21 cellular contexts compared by ENCODE assay signal in the genomic region with DNA sequence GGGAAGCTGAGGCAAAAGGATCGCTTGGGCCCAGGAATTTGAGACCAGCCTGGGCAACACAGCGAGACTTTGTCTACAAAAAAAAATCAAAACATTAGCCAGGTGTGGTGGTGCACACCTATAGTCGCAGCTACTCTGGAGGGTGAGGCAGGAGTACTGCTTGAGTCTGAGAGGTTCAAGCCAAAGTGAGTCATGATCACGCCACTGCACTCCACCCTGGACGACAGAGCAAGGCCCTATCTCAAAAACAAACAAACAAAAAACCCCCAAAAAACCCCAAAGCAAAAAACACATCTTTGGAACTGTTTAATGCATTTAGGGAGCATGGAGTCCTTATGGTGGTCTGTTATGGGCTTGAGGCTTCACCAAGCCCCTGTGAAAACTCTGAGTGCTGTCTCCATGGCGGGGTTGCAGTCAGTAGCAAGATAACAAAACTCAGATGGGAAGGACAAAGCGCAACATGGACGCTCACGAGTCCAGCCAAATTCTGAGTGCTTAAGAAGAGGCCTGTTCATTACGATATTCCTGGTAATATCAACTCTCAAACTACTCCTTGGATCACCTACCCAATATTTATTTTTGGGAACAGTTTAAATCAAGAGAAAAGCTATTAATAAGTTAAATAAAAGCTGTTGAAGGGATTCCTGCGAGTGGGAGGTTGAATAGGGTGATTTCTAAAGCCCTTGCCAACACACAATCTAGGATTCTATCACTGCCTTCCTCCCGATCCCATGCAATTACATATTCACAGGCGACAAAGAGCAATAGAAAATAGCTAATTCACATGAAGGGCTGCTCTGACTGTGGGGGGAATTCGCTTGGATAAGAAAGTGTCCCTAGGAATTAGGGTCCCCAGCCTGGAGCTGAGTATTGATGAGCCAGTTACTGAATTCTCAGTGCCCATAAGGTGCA.
A peak's percentile ranks its signal among the peaks of the same experiment; 100 is the strongest.
DNase-seq lines count a peak whose midpoint lies in the region; ATAC-seq, FAIRE-seq and TF ChIP-seq lines count a peak whose summit lies in the region.
"Had no signal": no experiment of that assay in that cellular context is flagged by ENCODE, and none has a peak within 500 bp of the region (broad histone marks: within the 10 kb centered on the region; RNA-seq: fewer than 3 reads in every experiment).

No MANE protein-coding gene starts in this region.

- TF ChIP-seq POLR2A in heart left ventricle (IDR thresholded peaks at IDR 0.05) (no peak), upper lobe of left lung (IDR thresholded peaks at IDR 0.05) (no peak), GM12892 (IDR thresholded peaks at IDR 0.05; ENCODE audit: low read depth, low read length) (no peak)

- H3K9me3 ChIP-seq in heart left ventricle (no peaks in the 10 kb centered on the region), upper lobe of left lung (no peaks in the 10 kb centered on the region), neural progenitor cell (ENCODE audit: low read depth) (no peaks in the 10 kb centered on the region)
- H3K9me3 ChIP-seq: A549, spleen, upper lobe of right lung had no signal

- H3K9me3 Mint-ChIP-seq in nephron: no peaks in the 10 kb centered on the region
- no peaks in the 10 kb centered on the region for H3K9me3 Mint-ChIP-seq in neural progenitor cell
- H3K9me3 Mint-ChIP-seq: activated CD4-positive, alpha-beta memory T cell treated with anti-CD3 and anti-CD28 coated beads, Interleukin-2, amount 10 ng/mL, durations not matched to agents 7 days and 5 days had no signal

- peaks cover 30% of the 10 kb centered on the region for H3K36me3 Mint-ChIP-seq in nephron (ENCODE audit: low read depth)
- H3K36me3 Mint-ChIP-seq in neural progenitor cell: peaks cover 2% of the 10 kb centered on the region

- intact Hi-C loops in heart left ventricle (cut with DNase I): loop anchor here in 4 of 10 donors (5.0 to 10.0 kb wide), 4 partner anchors 43 to 78 kb away; no protein-coding TSS in a partner anchor
- intact Hi-C loops in Right ventricle myocardium inferior (cut with DNase I): no loop called here

- no peak for TF ChIP-seq EP300 in upper lobe of left lung (IDR thresholded peaks at IDR 0.05)

- H2AFZ ChIP-seq in neural progenitor cell (replicated peaks): no peak overlapping the region
- H2AFZ ChIP-seq: GM23248, parathyroid adenoma had no signal

- peaks cover 0 to 7% (median 0%) of the 10 kb centered on the region in 9 donors for H3K36me3 ChIP-seq in heart left ventricle
- H3K36me3 ChIP-seq in upper lobe of left lung: no peaks in the 10 kb centered on the region
- no peaks in the 10 kb centered on the region for H3K36me3 ChIP-seq in neural progenitor cell
- H3K36me3 ChIP-seq: upper lobe of right lung had no signal

- no peaks in the 10 kb centered on the region for H3K79me2 ChIP-seq in neural progenitor cell (ENCODE audit: low read depth)

- peaks cover 53% of the 10 kb centered on the region for H4K20me1 ChIP-seq in neural progenitor cell (ENCODE audit: low read depth)

- H3K4me1 Mint-ChIP-seq in nephron (peaks cover 77% of the 10 kb centered on the region), neural progenitor cell (peaks cover 55% of the 10 kb centered on the region)

- TF ChIP-seq CTCF in heart left ventricle (IDR thresholded peaks at IDR 0.05) (no peak), foreskin keratinocyte (conservative IDR thresholded peaks at IDR 0.05) (no peak), nephron (IDR thresholded peaks at IDR 0.05; ENCODE audit: unreplicated experiment in 3 of 3) (no peak), upper lobe of left lung (IDR thresholded peaks at IDR 0.05) (no peak), neural progenitor cell (IDR thresholded peaks at IDR 0.05) (no peak)

- ATAC-seq in heart left ventricle (no peak), Right ventricle myocardium inferior (no peak), foreskin keratinocyte (peak; percentile 20), upper lobe of left lung (ENCODE audit: low FRiP score in 2 of 2) (no peak)
- ATAC-seq: A549, Panc1, upper lobe of right lung had no signal

- 52 to 64% (median 61%) methylated on average over 14 of the region's 14 CpGs for WGBS in heart left ventricle, 4 donors
- WGBS in upper lobe of left lung, 2 donors: 76 to 78% methylated on average over 14 of the region's 14 CpGs

- H3K27me3 Mint-ChIP-seq in nephron (ENCODE audit: low read depth) (no peaks in the 10 kb centered on the region), neural progenitor cell (ENCODE audit: insufficient read depth, low read depth) (no peaks in the 10 kb centered on the region)
- H3K27me3 Mint-ChIP-seq: activated CD4-positive, alpha-beta memory T cell treated with anti-CD3 and anti-CD28 coated beads, Interleukin-2, amount 10 ng/mL, durations not matched to agents 7 days and 5 days had no signal

- H3K4me3 Mint-ChIP-seq in nephron (no peak overlapping the region), neural progenitor cell (no peak overlapping the region)
- H3K4me3 Mint-ChIP-seq: activated CD4-positive, alpha-beta memory T cell treated with anti-CD3 and anti-CD28 coated beads, Interleukin-2, amount 10 ng/mL, durations not matched to agents 7 days and 5 days had no signal

- H3K27ac ChIP-seq in heart left ventricle: peak overlapping the region; percentile 25 to 83 (median 55)
- H3K27ac ChIP-seq in foreskin keratinocyte: peak overlapping the region; percentile 71
- peak overlapping the region in 3 of 4 donors; percentile 8 to 48 (median 40) for H3K27ac ChIP-seq in upper lobe of left lung
- H3K27ac ChIP-seq in neural progenitor cell: no peak overlapping the region
- H3K27ac ChIP-seq: A549, coronary artery, GM23248, HL-60, parathyroid adenoma, upper lobe of right lung had no signal

- H3K27ac Mint-ChIP-seq in nephron: peak overlapping the region; percentile 70 to 78 (median 78)
- no peak overlapping the region for H3K27ac Mint-ChIP-seq in neural progenitor cell
- H3K27ac Mint-ChIP-seq: activated CD4-positive, alpha-beta memory T cell treated with anti-CD3 and anti-CD28 coated beads, Interleukin-2, amount 10 ng/mL, durations not matched to agents 7 days and 5 days had no signal

- no peak for FAIRE-seq in GM12892 (lab: Jason Lieb, UNC)
- FAIRE-seq: A549 had no signal

- H3K27me3 ChIP-seq in heart left ventricle: no peaks in the 10 kb centered on the region
- no peaks in the 10 kb centered on the region for H3K27me3 ChIP-seq in foreskin keratinocyte
- no peaks in the 10 kb centered on the region for H3K27me3 ChIP-seq in upper lobe of left lung
- no peaks in the 10 kb centered on the region for H3K27me3 ChIP-seq in neural progenitor cell
- H3K27me3 ChIP-seq: spleen, upper lobe of right lung had no signal

- H3K4me2 ChIP-seq in neural progenitor cell: no peak overlapping the region
- H3K4me2 ChIP-seq: A549 had no signal

- H3K9ac ChIP-seq in neural progenitor cell: no peak overlapping the region
- H3K9ac ChIP-seq: GM23248, parathyroid adenoma had no signal

- DNase-seq in heart left ventricle: no peak
- no peak for DNase-seq in Right ventricle myocardium inferior (ENCODE audit: missing footprints)
- peak in 1 of 2 donors; percentile 23 for DNase-seq in foreskin keratinocyte
- DNase-seq in upper lobe of left lung: no peak
- no peak for DNase-seq in neural progenitor cell (ENCODE audit: low spot score)
- no peak for DNase-seq in GM12892 (ENCODE audit: insufficient read length)
- no peak for DNase-seq in AG20443 (ENCODE audit: low spot score)
- DNase-seq: activated CD4-positive, alpha-beta memory T cell treated with anti-CD3 and anti-CD28 coated beads, Interleukin-2, amount 10 ng/mL, durations not matched to agents 7 days and 5 days; EL; GM23248; KBM-7; NCI-H774; spleen; SW 1271; upper lobe of right lung had no signal

- H3F3A ChIP-seq in neural progenitor cell (ENCODE audit: low read depth): peaks cover 9% of the 10 kb centered on the region

- H3K4me3 ChIP-seq in heart left ventricle: no peak overlapping the region
- no peak overlapping the region for H3K4me3 ChIP-seq in upper lobe of left lung
- no peak overlapping the region for H3K4me3 ChIP-seq in neural progenitor cell
- H3K4me3 ChIP-seq: A549, coronary artery, GM23248, spleen, upper lobe of right lung had no signal

- peaks cover 18 to 98% (median 77%) of the 10 kb centered on the region in 12 donors for H3K4me1 ChIP-seq in heart left ventricle
- peaks cover 33% of the 10 kb centered on the region for H3K4me1 ChIP-seq in foreskin keratinocyte
- peaks cover 36 to 71% (median 56%) of the 10 kb centered on the region in 4 donors for H3K4me1 ChIP-seq in upper lobe of left lung
- peaks cover 20% of the 10 kb centered on the region for H3K4me1 ChIP-seq in neural progenitor cell
